ENCODE assay signal across 19 cellular contexts in genomic region chr15:62912808-62913207, GRCh38.
DNase-seq lines count a peak whose midpoint lies in the region; ATAC-seq and TF ChIP-seq lines count a peak whose summit lies in the region.
"Had no signal": no experiment of that assay in that cellular context is flagged by ENCODE, and none has a peak within 500 bp of the region (broad histone marks: within the 10 kb centered on the region; RNA-seq: fewer than 3 reads in every experiment).

No MANE protein-coding gene starts in this region.

- H2BK15ac ChIP-seq in IMR-90 (ENCODE audit: low read depth, low read length): no peak overlapping the region

- H4K8ac ChIP-seq in IMR-90 (ENCODE audit: low read depth in 2 of 2, low read length in 2 of 2): no peak overlapping the region

- no peak overlapping the region for H3K18ac ChIP-seq in IMR-90 (ENCODE audit: low read depth, low read length)

- H3K4ac ChIP-seq in IMR-90 (ENCODE audit: low read depth, low read length): no peak overlapping the region

- H2AK5ac ChIP-seq in IMR-90 (ENCODE audit: low read depth, low read length): no peak overlapping the region

- H2AK9ac ChIP-seq in IMR-90 (replicated peaks; ENCODE audit: low read depth, low read length, poor library complexity): no peak overlapping the region

- BruUV-seq in IMR-90 (replicated peaks; lab: Mats Ljungman, UMichigan): no TSS peak

- intact Hi-C loops in IMR-90 (cut with micrococcal nuclease): no loop called here
- intact Hi-C loops in left ventricle myocardium superior (cut with micrococcal nuclease): no loop called here

- H3K4me2 ChIP-seq in IMR-90 (ENCODE audit: low read depth, low read length): no peak overlapping the region

- no peak overlapping the region for H3K56ac ChIP-seq in IMR-90 (ENCODE audit: extremely low read depth, insufficient read depth, low read length)

- H3K9me3 ChIP-seq in IMR-90 (ENCODE audit: control insufficient read depth, insufficient read depth, low read length) (no peaks in the 10 kb centered on the region), WERI-Rb-1 (ENCODE audit: severe bottlenecking) (no peaks in the 10 kb centered on the region)
- H3K9me3 ChIP-seq: colonic mucosa, upper lobe of right lung had no signal

- H3K14ac ChIP-seq in IMR-90 (replicated peaks; ENCODE audit: low read depth, low read length): no peak overlapping the region

- H2BK5ac ChIP-seq in IMR-90 (ENCODE audit: low read depth, low read length, poor library complexity, severe bottlenecking): no peak overlapping the region

- no peak for DNase-seq in IMR-90
- DNase-seq in WERI-Rb-1: peak; percentile 37
- no peak for DNase-seq in left ventricle myocardium superior
- no peak for DNase-seq in progenitor cell of endocrine pancreas (ENCODE audit: low spot score, unreplicated experiment)
- DNase-seq in stimulated activated CD4-positive, alpha-beta T cell treated with anti-CD3 and anti-CD28 coated beads, Interleukin-4, amount 100 ng/mL, for 1 hour: no peak
- DNase-seq in NOMO-1 (lab: John Stamatoyannopoulos, UW; ENCODE audit: unreplicated experiment in 2 of 2): no peak
- DNase-seq: activated CD4-positive, alpha-beta T cell treated with anti-CD3 and anti-CD28 coated beads for 48 hours; activated T-cell treated with anti-CD3 and anti-CD28 coated beads, Interleukin-2, amount 50 U/mL, for 1 hour; colonic mucosa; erythroblast; left colon; natural killer cell; NCI-H1694 treated with DMSO at 0.1 percent for 48 hours; NCI-H69; retina; stimulated activated CD4-positive, alpha-beta T cell treated with anti-CD3 and anti-CD28 coated beads, Interleukin-4, amount 100 ng/mL, for 4 hours; upper lobe of right lung had no signal

- POLR2A ChIA-PET in IMR-90 (lab: Charles Lee; ENCODE audit: unreplicated experiment): no interaction called here

- no peak overlapping the region for H3K23ac ChIP-seq in IMR-90 (ENCODE audit: low read depth, low read length)

- H3K27ac Mint-ChIP-seq in progenitor cell of endocrine pancreas: no peak overlapping the region
- H3K27ac Mint-ChIP-seq: natural killer cell had no signal

- dilution Hi-C loops in IMR-90 (cut with HindIII; ENCODE audit: low sequenced_read_pairs, unreplicated experiment): no loop called here

- no peak overlapping the region for H3K4me3 Mint-ChIP-seq in progenitor cell of endocrine pancreas (ENCODE audit: low read depth)
- H3K4me3 Mint-ChIP-seq: natural killer cell had no signal

- H3K27me3 Mint-ChIP-seq in progenitor cell of endocrine pancreas: no peaks in the 10 kb centered on the region

- H3K4me1 Mint-ChIP-seq in progenitor cell of endocrine pancreas (ENCODE audit: low read depth): peaks cover 19% of the 10 kb centered on the region
- H3K4me1 Mint-ChIP-seq: natural killer cell had no signal

- H3K4me1 ChIP-seq in IMR-90 (ENCODE audit: control insufficient read depth, insufficient read depth, low read length): peaks cover 3% of the 10 kb centered on the region; the same call in 1 of the 2 replicates
- H3K4me1 ChIP-seq: colonic mucosa, upper lobe of right lung had no signal

- H3K9ac ChIP-seq in IMR-90 (ENCODE audit: low read depth, low read length): no peak overlapping the region

- no peak overlapping the region for H2BK120ac ChIP-seq in IMR-90 (ENCODE audit: low read depth, low read length)

- no peaks in the 10 kb centered on the region for H3K9me1 ChIP-seq in IMR-90 (ENCODE audit: insufficient read depth, low read length)

- peaks cover 6% of the 10 kb centered on the region for H3K9me3 Mint-ChIP-seq in progenitor cell of endocrine pancreas (ENCODE audit: low read depth)
- H3K9me3 Mint-ChIP-seq: natural killer cell had no signal

- no peak for TF ChIP-seq CTCF in IMR-90 (conservative IDR thresholded peaks at IDR 0.05; ENCODE audit: low read depth, low read length)
- peak; percentile 27; the same call in 1 of the 2 replicates for TF ChIP-seq CTCF in WERI-Rb-1 (IDR thresholded peaks at IDR 0.05; ENCODE audit: low read depth, low read length)
- peak; percentile 28 for TF ChIP-seq CTCF in progenitor cell of endocrine pancreas (IDR thresholded peaks at IDR 0.05; ENCODE audit: unreplicated experiment)

- ATAC-seq in IMR-90 (ENCODE audit: low read depth) (peak; percentile 61), left ventricle myocardium superior (peak; percentile 51), esophagus mucosa (no peak)
- ATAC-seq: left colon, natural killer cell had no signal

- in situ Hi-C loops in IMR-90 (cut with MboI; ENCODE audit: low sequenced_read_pairs): no loop called here

- H3K27me3 ChIP-seq in IMR-90 (ENCODE audit: control insufficient read depth, insufficient read depth, low read length) (no peaks in the 10 kb centered on the region), WERI-Rb-1 (ENCODE audit: insufficient read depth, low read depth, severe bottlenecking) (no peaks in the 10 kb centered on the region)
- H3K27me3 ChIP-seq: colonic mucosa, upper lobe of right lung had no signal

- no peak for TF ChIP-seq RAD21 in IMR-90 (IDR thresholded peaks at IDR 0.05; ENCODE audit: low read length)

- peaks cover 3% of the 10 kb centered on the region for H3K36me3 Mint-ChIP-seq in progenitor cell of endocrine pancreas (ENCODE audit: insufficient read depth)
- H3K36me3 Mint-ChIP-seq: natural killer cell had no signal

- no peaks in the 10 kb centered on the region for H4K20me1 ChIP-seq in IMR-90 (ENCODE audit: insufficient read depth, low read length)

- H4K5ac ChIP-seq in IMR-90 (ENCODE audit: low read depth, low read length): no peak overlapping the region

- H3K36me3 ChIP-seq in IMR-90 (ENCODE audit: control insufficient read depth, insufficient read depth, low read length) (no peaks in the 10 kb centered on the region), WERI-Rb-1 (no peaks in the 10 kb centered on the region)
- H3K36me3 ChIP-seq: colonic mucosa, upper lobe of right lung had no signal

- no peak overlapping the region for H4K91ac ChIP-seq in IMR-90 (ENCODE audit: insufficient read depth, low read depth, low read length)

- H3K4me3 ChIP-seq in IMR-90 (ENCODE audit: insufficient read depth, low read depth, low read length) (no peak overlapping the region), WERI-Rb-1 (ENCODE audit: low read depth, low read length) (no peak overlapping the region)
- H3K4me3 ChIP-seq: colonic mucosa, upper lobe of right lung had no signal

- H3K79me1 ChIP-seq in IMR-90 (ENCODE audit: low read depth in 1 of 2, low read length in 2 of 2): no peaks in the 10 kb centered on the region

- CTCF ChIA-PET in IMR-90 (lab: Yijun Ruan, JAX): interaction anchor here (1.6 kb wide), 1 partner anchor 14 kb away, joined by 3 read pairs; no protein-coding TSS in a partner anchor

- WGBS in IMR-90 (ENCODE audit: extremely low coverage in 2 of 2, insufficient read length in 1 of 2), 2 experiments: 20% methylated on average over 1 of the region's 5 CpGs; no CpG with 5 or more reads in 1 of the 2 experiments

- H3K27ac ChIP-seq in IMR-90 (ENCODE audit: insufficient read depth, low read length) (no peak overlapping the region), WERI-Rb-1 (no peak overlapping the region)
- H3K27ac ChIP-seq: colonic mucosa, RWPE1, upper lobe of right lung had no signal

- no peak overlapping the region for H2AFZ ChIP-seq in IMR-90 (replicated peaks; ENCODE audit: low read length, poor library complexity)

- TF ChIP-seq POLR2A in IMR-90 (IDR thresholded peaks at IDR 0.05; ENCODE audit: low read depth, low read length): no peak

- H2BK20ac ChIP-seq in IMR-90 (ENCODE audit: low read depth, low read length): no peak overlapping the region; the same call in 1 of the 2 replicates

TF ChIP-seq in IMR-90, 13 proteins besides CTCF, POLR2A, EP300 and RAD21:
- TF ChIP-seq RFX5 (IDR thresholded peaks at IDR 0.05; ENCODE audit: low read depth, low read length) (no peak), MAFK (IDR thresholded peaks at IDR 0.05; ENCODE audit: low read depth, low read length) (no peak), BHLHE40 (IDR thresholded peaks at IDR 0.05; ENCODE audit: low read depth, low read length) (no peak), MAZ (IDR thresholded peaks at IDR 0.05; ENCODE audit: borderline replicate concordance, low read depth, low read length) (no peak), CEBPB (IDR thresholded peaks at IDR 0.05; ENCODE audit: low read depth, low read length) (no peak), ELK1 (IDR thresholded peaks at IDR 0.05; ENCODE audit: borderline replicate concordance, low read depth, low read length) (no peak), FOS (IDR thresholded peaks at IDR 0.05; ENCODE audit: low read depth, low read length) (no peak), NFE2L2 (IDR thresholded peaks at IDR 0.05; ENCODE audit: low read depth, low read length) (no peak), MXI1 (IDR thresholded peaks at IDR 0.05; ENCODE audit: borderline replicate concordance, low read depth, low read length) (no peak), SMC3 (IDR thresholded peaks at IDR 0.05; ENCODE audit: low read depth, low read length) (no peak), RCOR1 (IDR thresholded peaks at IDR 0.05; ENCODE audit: insufficient replicate concordance, low read length) (no peak), CHD1 (IDR thresholded peaks at IDR 0.05; ENCODE audit: low read depth, low read length) (no peak)
- TF ChIP-seq, protein P1, sequence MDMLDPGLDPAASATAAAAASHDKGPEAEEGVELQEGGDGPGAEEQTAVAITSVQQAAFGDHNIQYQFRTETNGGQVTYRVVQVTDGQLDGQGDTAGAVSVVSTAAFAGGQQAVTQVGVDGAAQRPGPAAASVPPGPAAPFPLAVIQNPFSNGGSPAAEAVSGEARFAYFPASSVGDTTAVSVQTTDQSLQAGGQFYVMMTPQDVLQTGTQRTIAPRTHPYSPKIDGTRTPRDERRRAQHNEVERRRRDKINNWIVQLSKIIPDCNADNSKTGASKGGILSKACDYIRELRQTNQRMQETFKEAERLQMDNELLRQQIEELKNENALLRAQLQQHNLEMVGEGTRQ (IDR thresholded peaks at IDR 0.05; ENCODE audit: low read depth, low read length): no peak
TF ChIP-seq in IMR-90: peak in this region for 0.
